In the genomic region with DNA sequence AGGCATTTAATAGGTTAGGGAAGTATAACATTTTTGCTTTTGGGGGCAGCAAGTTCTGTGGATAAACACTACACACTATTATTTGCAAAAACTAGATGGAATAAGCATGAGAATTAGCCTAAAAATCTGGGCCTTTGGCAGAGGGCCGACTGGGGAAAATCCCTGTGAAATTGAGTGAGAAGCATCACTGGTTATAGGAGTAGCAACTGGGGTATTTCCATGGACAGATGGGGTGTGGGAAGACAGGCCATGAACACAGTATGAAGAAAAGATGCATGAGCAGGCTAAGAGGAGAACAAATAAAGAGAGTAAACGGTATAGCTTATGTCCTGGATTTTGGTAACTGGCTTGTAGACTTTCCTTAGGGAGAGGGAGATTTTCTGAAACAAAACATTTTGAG, we compare ENCODE assay signal across 14 cellular contexts. TPM values are rescaled to one million over a fixed set of nuclear protein-coding genes. Genes with fewer than 3 reads are reported as not detected.
DNase-seq lines count a peak whose midpoint lies in the region; ATAC-seq and TF ChIP-seq lines count a peak whose summit lies in the region.
"Had no signal": no experiment of that assay in that cellular context is flagged by ENCODE, and none has a peak within 500 bp of the region (broad histone marks: within the 10 kb centered on the region; RNA-seq: fewer than 3 reads in every experiment).

No MANE protein-coding gene starts in this region.

- no peaks in the 10 kb centered on the region for H3K9me2 ChIP-seq in hepatocyte (replicated peaks; ENCODE audit: insufficient read depth)

- H2AFZ ChIP-seq in hepatocyte, result no peak overlapping the region

- no peak overlapping the region for H3K4me3 Mint-ChIP-seq in activated CD4-positive, alpha-beta T cell treated with anti-CD3 and anti-CD28 coated beads, Interleukin-2, amount 10 ng/mL, durations not matched to agents 7 days and 5 days
- H3K4me3 Mint-ChIP-seq in activated CD4-positive, alpha-beta T cell treated with anti-CD3 and anti-CD28 coated beads, Interleukin-2, amount 10 ng/mL, durations not matched to agents 24 days and 14 days, result no peak overlapping the region
- H3K4me3 Mint-ChIP-seq: activated CD8-positive, alpha-beta T cell treated with anti-CD3 and anti-CD28 coated beads for 36 hours had no signal

- no peak overlapping the region for H3K4me2 ChIP-seq in hepatocyte

- peaks cover 1% of the 10 kb centered on the region for H3K4me1 Mint-ChIP-seq in activated CD4-positive, alpha-beta T cell treated with anti-CD3 and anti-CD28 coated beads, Interleukin-2, amount 10 ng/mL, durations not matched to agents 7 days and 5 days
- no peaks in the 10 kb centered on the region for H3K4me1 Mint-ChIP-seq in activated CD4-positive, alpha-beta T cell treated with anti-CD3 and anti-CD28 coated beads, Interleukin-2, amount 10 ng/mL, durations not matched to agents 24 days and 14 days

- WGBS in hepatocyte (ENCODE audit: low lambda C conversion rate, missing lambda C conversion rate), result 97% methylated on average over 2 of the region's 2 CpGs

- intact Hi-C loops in activated CD4-positive, alpha-beta T cell treated with anti-CD3 and anti-CD28 coated beads, Interleukin-2, amount 10 ng/mL, durations not matched to agents 24 days and 14 days (cut with micrococcal nuclease), result no loop called here
- intact Hi-C loops in ascending aorta (cut with DNase I), result no loop called here
- intact Hi-C loops in lower lobe of right lung (cut with DNase I), result no loop called here

- H3K9me3 ChIP-seq in ascending aorta (no peaks in the 10 kb centered on the region), lower lobe of right lung (no peaks in the 10 kb centered on the region), hepatocyte (ENCODE audit: low read depth) (no peaks in the 10 kb centered on the region)
- H3K9me3 ChIP-seq: Peyer's patch, stomach had no signal

- H3K27me3 Mint-ChIP-seq in activated CD4-positive, alpha-beta T cell treated with anti-CD3 and anti-CD28 coated beads, Interleukin-2, amount 10 ng/mL, durations not matched to agents 7 days and 5 days, result no peaks in the 10 kb centered on the region
- no peaks in the 10 kb centered on the region for H3K27me3 Mint-ChIP-seq in activated CD4-positive, alpha-beta T cell treated with anti-CD3 and anti-CD28 coated beads, Interleukin-2, amount 10 ng/mL, durations not matched to agents 24 days and 14 days
- H3K27me3 Mint-ChIP-seq: activated CD8-positive, alpha-beta T cell treated with anti-CD3 and anti-CD28 coated beads for 36 hours had no signal

- no peaks in the 10 kb centered on the region for H3K9me3 Mint-ChIP-seq in activated CD4-positive, alpha-beta T cell treated with anti-CD3 and anti-CD28 coated beads, Interleukin-2, amount 10 ng/mL, durations not matched to agents 7 days and 5 days
- no peaks in the 10 kb centered on the region for H3K9me3 Mint-ChIP-seq in activated CD4-positive, alpha-beta T cell treated with anti-CD3 and anti-CD28 coated beads, Interleukin-2, amount 10 ng/mL, durations not matched to agents 24 days and 14 days
- H3K9me3 Mint-ChIP-seq: activated CD8-positive, alpha-beta T cell treated with anti-CD3 and anti-CD28 coated beads for 36 hours had no signal

- H3K36me3 ChIP-seq in ascending aorta, result peaks cover 17 to 28% of the 10 kb centered on the region in 2 donors
- peaks cover 53% of the 10 kb centered on the region for H3K36me3 ChIP-seq in lower lobe of right lung
- no peaks in the 10 kb centered on the region for H3K36me3 ChIP-seq in hepatocyte (replicated peaks; ENCODE audit: insufficient read depth, low read depth)

- CTCF ChIA-PET in activated CD4-positive, alpha-beta T cell treated with anti-CD3 and anti-CD28 coated beads, Interleukin-2, amount 10 ng/mL, durations not matched to agents 7 days and 5 days (lab: Charles Lee), result no interaction called here

- H3K36me3 Mint-ChIP-seq in activated CD4-positive, alpha-beta T cell treated with anti-CD3 and anti-CD28 coated beads, Interleukin-2, amount 10 ng/mL, durations not matched to agents 7 days and 5 days (ENCODE audit: low read depth), result peaks cover 42% of the 10 kb centered on the region
- H3K36me3 Mint-ChIP-seq in activated CD4-positive, alpha-beta T cell treated with anti-CD3 and anti-CD28 coated beads, Interleukin-2, amount 10 ng/mL, durations not matched to agents 24 days and 14 days (ENCODE audit: low read depth), result peaks cover 40% of the 10 kb centered on the region

- ATAC-seq in lower lobe of right lung, result peak in 1 of 2 donors; percentile 9
- ATAC-seq: activated CD8-positive, alpha-beta T cell treated with anti-CD3 and anti-CD28 coated beads for 36 hours had no signal

- H3K4me3 ChIP-seq in ascending aorta (no peak overlapping the region), lower lobe of right lung (no peak overlapping the region), hepatocyte (no peak overlapping the region)
- H3K4me3 ChIP-seq: Peyer's patch, stomach had no signal

- peak overlapping the region; percentile 57 for H3K27ac Mint-ChIP-seq in activated CD4-positive, alpha-beta T cell treated with anti-CD3 and anti-CD28 coated beads, Interleukin-2, amount 10 ng/mL, durations not matched to agents 7 days and 5 days
- H3K27ac Mint-ChIP-seq in activated CD4-positive, alpha-beta T cell treated with anti-CD3 and anti-CD28 coated beads, Interleukin-2, amount 10 ng/mL, durations not matched to agents 24 days and 14 days, result no peak overlapping the region
- H3K27ac Mint-ChIP-seq: activated CD8-positive, alpha-beta T cell treated with anti-CD3 and anti-CD28 coated beads for 36 hours had no signal

- H4K20me1 ChIP-seq in hepatocyte (ENCODE audit: insufficient read depth, poor library complexity, severe bottlenecking), result no peaks in the 10 kb centered on the region

- POLR2A ChIA-PET in activated CD4-positive, alpha-beta T cell treated with anti-CD3 and anti-CD28 coated beads, Interleukin-2, amount 10 ng/mL, durations not matched to agents 7 days and 5 days (lab: Charles Lee), result no interaction called here

- no peaks in the 10 kb centered on the region for H3K79me2 ChIP-seq in hepatocyte

- TF ChIP-seq CTCF in ascending aorta (IDR thresholded peaks at IDR 0.05), result no peak
- no peak for TF ChIP-seq CTCF in lower lobe of right lung (IDR thresholded peaks at IDR 0.05)
- TF ChIP-seq CTCF in hepatocyte (IDR thresholded peaks at IDR 0.05; ENCODE audit: poor library complexity), result no peak

- DNase-seq in activated CD4-positive, alpha-beta T cell treated with anti-CD3 and anti-CD28 coated beads, Interleukin-2, amount 10 ng/mL, durations not matched to agents 7 days and 5 days, result no peak
- DNase-seq in activated CD4-positive, alpha-beta T cell treated with anti-CD3 and anti-CD28 coated beads, Interleukin-2, amount 10 ng/mL, durations not matched to agents 24 days and 14 days, result no peak
- no peak for DNase-seq in ascending aorta (ENCODE audit: low spot score in 2 of 2)
- DNase-seq in lower lobe of right lung, result no peak
- no peak for DNase-seq in hepatocyte (ENCODE audit: low spot score)
- no peak for DNase-seq in SHP77 treated with DMSO at 0.1 percent for 48 hours (lab: John Stamatoyannopoulos, UW)
- no peak for DNase-seq in NCI-H748 (lab: John Stamatoyannopoulos, UW; ENCODE audit: unreplicated experiment)
- DNase-seq: 8988T; activated CD8-positive, alpha-beta T cell treated with anti-CD3 and anti-CD28 coated beads for 36 hours; NCI-H524; Peyer's patch; stomach; T-helper 9 cell had no signal

- H3K27ac ChIP-seq in ascending aorta, result peak overlapping the region; percentile 41 to 49
- H3K27ac ChIP-seq in lower lobe of right lung, result peak overlapping the region; percentile 4
- peak overlapping the region; percentile 70 for H3K27ac ChIP-seq in temporal lobe (ENCODE audit: low read depth, low read length)
- H3K27ac ChIP-seq in hepatocyte, result no peak overlapping the region
- H3K27ac ChIP-seq: Peyer's patch had no signal

- H3K4me1 ChIP-seq in ascending aorta (peaks cover 0 to 12% of the 10 kb centered on the region in 2 donors), lower lobe of right lung (no peaks in the 10 kb centered on the region), hepatocyte (ENCODE audit: insufficient read depth) (no peaks in the 10 kb centered on the region)
- H3K4me1 ChIP-seq: Peyer's patch had no signal

- H3K27me3 ChIP-seq in ascending aorta, result no peaks in the 10 kb centered on the region
- no peaks in the 10 kb centered on the region for H3K27me3 ChIP-seq in lower lobe of right lung (ENCODE audit: low read depth)
- no peaks in the 10 kb centered on the region for H3K27me3 ChIP-seq in hepatocyte
- H3K27me3 ChIP-seq: Peyer's patch, stomach had no signal

RNA-seq across cellular contexts. Expression of a gene that starts 32.9 kb away (rescaled TPM):
- under 1 TPM; 0.40 TPM for total RNA-seq in activated CD4-positive, alpha-beta T cell treated with anti-CD3 and anti-CD28 coated beads, Interleukin-2, amount 10 ng/mL, durations not matched to agents 7 days and 5 days
- total RNA-seq in activated CD4-positive, alpha-beta T cell treated with anti-CD3 and anti-CD28 coated beads, Interleukin-2, amount 10 ng/mL, durations not matched to agents 24 days and 14 days, result 1.7 and 2.0 TPM in 2 replicates
- total RNA-seq in ascending aorta (1.7 TPM), lower lobe of right lung (2.3 TPM), temporal lobe (111 TPM), hepatocyte (0.44 and 0.47 TPM in 2 replicates)
- 0.32 and 0.34 TPM in 2 replicates for polyA plus RNA-seq in hepatocyte

Comparison
In these comparisons a context has a peak if more than half of its experiments do, and no peak if none do; other contexts are left out.
1. RNA of a gene that starts 32.9 kb away (total RNA-seq): 111 TPM in temporal lobe (single experiment); 2.3 TPM in lower lobe of right lung (single experiment), 1.7 to 2.0 TPM in activated CD4-positive, alpha-beta T cell treated with anti-CD3 and anti-CD28 coated beads, Interleukin-2, amount 10 ng/mL, durations not matched to agents 24 days and 14 days, 1.7 TPM in ascending aorta (single experiment), 0.44 to 0.47 TPM in hepatocyte and 0.40 TPM in activated CD4-positive, alpha-beta T cell treated with anti-CD3 and anti-CD28 coated beads, Interleukin-2, amount 10 ng/mL, durations not matched to agents 7 days and 5 days; every median in the first group is over 10 times any median in the second.